In genomic region chr1:229507951-229508822, GRCh38 we compare ENCODE assay signal across 8 cellular contexts. TPM values are rescaled to one million over a fixed set of nuclear protein-coding genes. Genes with fewer than 3 reads are reported as not detected.
DNase-seq lines count a peak whose midpoint lies in the region; ATAC-seq and TF ChIP-seq lines count a peak whose summit lies in the region.

TSS of gene NUP133 (minus strand) at chr1:229508341. CDS start at chr1:229508249, 92 bp downstream.

- peaks cover 5% of the 10 kb centered on the region; the same call in 1 of the 2 replicates for H3K36me3 ChIP-seq in RWPE2 (ENCODE audit: low read depth)

- H3K27me3 ChIP-seq in RWPE2 (ENCODE audit: insufficient read depth, poor library complexity, severe bottlenecking) = no peaks in the 10 kb centered on the region

- H3K9me3 ChIP-seq in RWPE2 (ENCODE audit: severe bottlenecking) = no peaks in the 10 kb centered on the region

- no peaks in the 10 kb centered on the region for H3K4me1 ChIP-seq in RWPE2 (ENCODE audit: insufficient read depth, poor library complexity, severe bottlenecking)

- TF ChIP-seq CTCF in RWPE2 (IDR thresholded peaks at IDR 0.05; ENCODE audit: poor library complexity, severe bottlenecking) (no peak), fibroblast of mammary gland (conservative IDR thresholded peaks at IDR 0.05; ENCODE audit: control insufficient read depth, insufficient read depth, low read depth, low read length) (no peak), natural killer cell (IDR thresholded peaks at IDR 0.05) (no peak)

- intact Hi-C loops in activated T-helper 2 cell treated with anti-CD3 and anti-CD28 coated beads, Interferon-gamma antibody, Interleukin-2, Interleukin-4, amounts not matched to agents 10 μg/mL and 5 μg/mL and 100 μg/mL, durations not matched to agents 14 hours and 24 hours and 36 hours (cut with micrococcal nuclease) = loop anchor here (1.0 to 5.0 kb wide), 3 partner anchors 51 to 166 kb away; partner anchors contain the start of genes CCSAP, TAF5L and URB2
- intact Hi-C loops in natural killer cell (cut with micrococcal nuclease) = loop anchor here (1.0 to 5.0 kb wide), 3 partner anchors 27 to 237 kb away; partner anchors contain the start of genes ABCB10 and RAB4A

- H3K36me3 Mint-ChIP-seq in activated T-helper 2 cell treated with anti-CD3 and anti-CD28 coated beads, Interferon-gamma antibody, Interleukin-2, Interleukin-4, amounts not matched to agents 10 μg/mL and 5 μg/mL and 100 μg/mL, durations not matched to agents 14 hours and 24 hours and 36 hours (ENCODE audit: low read depth) = peaks cover 8% of the 10 kb centered on the region
- no peaks in the 10 kb centered on the region for H3K36me3 Mint-ChIP-seq in natural killer cell

- no peaks in the 10 kb centered on the region for H3K9me3 Mint-ChIP-seq in activated T-helper 2 cell treated with anti-CD3 and anti-CD28 coated beads, Interferon-gamma antibody, Interleukin-2, Interleukin-4, amounts not matched to agents 10 μg/mL and 5 μg/mL and 100 μg/mL, durations not matched to agents 14 hours and 24 hours and 36 hours
- no peaks in the 10 kb centered on the region for H3K9me3 Mint-ChIP-seq in natural killer cell

- H3K27me3 Mint-ChIP-seq in activated T-helper 2 cell treated with anti-CD3 and anti-CD28 coated beads, Interferon-gamma antibody, Interleukin-2, Interleukin-4, amounts not matched to agents 10 μg/mL and 5 μg/mL and 100 μg/mL, durations not matched to agents 14 hours and 24 hours and 36 hours (ENCODE audit: low read depth) = no peaks in the 10 kb centered on the region
- peaks cover 0 to 4% of the 10 kb centered on the region in 2 donors for H3K27me3 Mint-ChIP-seq in natural killer cell (ENCODE audit: low read depth in 2 of 2)

- H3K4me1 Mint-ChIP-seq in activated T-helper 2 cell treated with anti-CD3 and anti-CD28 coated beads, Interferon-gamma antibody, Interleukin-2, Interleukin-4, amounts not matched to agents 10 μg/mL and 5 μg/mL and 100 μg/mL, durations not matched to agents 14 hours and 24 hours and 36 hours (ENCODE audit: low read depth) = peaks cover 21% of the 10 kb centered on the region
- peaks cover 20 to 25% of the 10 kb centered on the region in 2 donors for H3K4me1 Mint-ChIP-seq in natural killer cell

- H3K4me3 Mint-ChIP-seq in activated T-helper 2 cell treated with anti-CD3 and anti-CD28 coated beads, Interferon-gamma antibody, Interleukin-2, Interleukin-4, amounts not matched to agents 10 μg/mL and 5 μg/mL and 100 μg/mL, durations not matched to agents 14 hours and 24 hours and 36 hours (ENCODE audit: low read depth) = peak within 1 kb of the TSS; percentile 89
- H3K4me3 Mint-ChIP-seq in natural killer cell = peak within 1 kb of the TSS; percentile 92

- peak within 1 kb of the TSS; percentile 46 for H3K27ac ChIP-seq in RWPE2 (ENCODE audit: poor library complexity, severe bottlenecking)

- peak within 1 kb of the TSS; percentile 89 for H3K27ac Mint-ChIP-seq in activated T-helper 2 cell treated with anti-CD3 and anti-CD28 coated beads, Interferon-gamma antibody, Interleukin-2, Interleukin-4, amounts not matched to agents 10 μg/mL and 5 μg/mL and 100 μg/mL, durations not matched to agents 14 hours and 24 hours and 36 hours
- peak within 1 kb of the TSS; percentile 96 for H3K27ac Mint-ChIP-seq in natural killer cell

- peak; percentile 97 for DNase-seq in EH (ENCODE audit: low read depth)
- peak; percentile 97 for DNase-seq in H4 (ENCODE audit: low spot score)
- DNase-seq in LoVo (ENCODE audit: low spot score) = peak; percentile 98
- DNase-seq in RWPE2 (ENCODE audit: low spot score) = peak; percentile 90
- DNase-seq in activated T-helper 2 cell treated with anti-CD3 and anti-CD28 coated beads, Interferon-gamma antibody, Interleukin-2, Interleukin-4, amounts not matched to agents 10 μg/mL and 5 μg/mL and 100 μg/mL, durations not matched to agents 14 hours and 24 hours and 36 hours (ENCODE audit: low spot score) = peak; percentile 96
- peak; percentile 98 for DNase-seq in fibroblast of mammary gland (ENCODE audit: low read depth)
- DNase-seq in natural killer cell = peak; percentile 98
- peak; percentile 97 for DNase-seq in stimulated activated naive CD4-positive, alpha-beta T cell treated with Interleukin-2 at 50 U/mL for 16 hours (lab: John Stamatoyannopoulos, UW)

- H3K4me3 ChIP-seq in RWPE2 (ENCODE audit: severe bottlenecking) (peak within 1 kb of the TSS; percentile 91), fibroblast of mammary gland (ENCODE audit: control insufficient read depth, low read depth, low read length) (peak within 1 kb of the TSS; percentile 83)

- ATAC-seq in RWPE2 (ENCODE audit: low read depth) (peak; percentile 90), natural killer cell (peak; percentile 92 to 96 (median 95))

RNA-seq across cellular contexts. Expression of gene NUP133, which starts in this region (rescaled TPM):
- total RNA-seq in H4 (2014; rRNA removed; shearing (Covaris generic)) = 29.6 and 32.6 TPM in 2 replicates
- total RNA-seq in activated T-helper 2 cell treated with anti-CD3 and anti-CD28 coated beads, Interferon-gamma antibody, Interleukin-2, Interleukin-4, amounts not matched to agents 10 μg/mL and 5 μg/mL and 100 μg/mL, durations not matched to agents 14 hours and 24 hours and 36 hours = 49.2 and 50.1 TPM in 2 replicates
- 10 to 100 TPM; 34.5 to 40.1 (median 38.4) TPM for total RNA-seq in natural killer cell

Comparison
In these comparisons a context has a peak if more than half of its experiments do, and no peak if none do; other contexts are left out.
1. Peak in every context shown above with its lines: DNase-seq, ATAC-seq, H3K4me3 ChIP-seq and H3K27ac ChIP-seq.